ENCODE assay signal across 14 cellular contexts in genomic region chr22:37370306-37370979, GRCh38. TPM values are rescaled to one million over a fixed set of nuclear protein-coding genes. Genes with fewer than 3 reads are reported as not detected.
DNase-seq lines count a peak whose midpoint lies in the region; ATAC-seq and TF ChIP-seq lines count a peak whose summit lies in the region.
"Had no signal": no experiment of that assay in that cellular context is flagged by ENCODE, and none has a peak within 500 bp of the region (broad histone marks: within the 10 kb centered on the region; RNA-seq: fewer than 3 reads in every experiment).

No MANE protein-coding gene starts in this region.

- H3K27me3 ChIP-seq in left lung, result peaks cover 0 to 21% of the 10 kb centered on the region in 2 donors

- peak; percentile 71 for ATAC-seq in left lung
- no peak for ATAC-seq in GM21360 (IDR thresholded peaks at IDR 0.05; ENCODE audit: unreplicated experiment)
- no peak for ATAC-seq in HG03571 (IDR thresholded peaks at IDR 0.05; ENCODE audit: unreplicated experiment)
- ATAC-seq: SK-N-SH treated with all-trans-retinoic acid at 6 μM for 48 hours had no signal

- intact Hi-C loops in left lung (cut with DNase I), result no loop called here

- H3K4me3 ChIP-seq in left lung, result no peak overlapping the region

- H3K4me3 Mint-ChIP-seq in activated CD4-positive, alpha-beta T cell treated with anti-CD3 and anti-CD28 coated beads, Interleukin-2, amount 10 ng/mL, durations not matched to agents 7 days and 5 days, result no peak overlapping the region
- H3K4me3 Mint-ChIP-seq: activated naive CD4-positive, alpha-beta T cell treated with anti-CD3 and anti-CD28 coated beads, Interleukin-2, amount 50 U/mL, for 24 hours; stimulated activated naive CD8-positive, alpha-beta T cell treated with anti-CD3 and anti-CD28 coated beads, Interleukin-15, Interleukin-2, amounts not matched to agents 100 ng/mL and 50 ng/mL, for 24 hours had no signal

- H3K9me3 ChIP-seq in left lung, result no peaks in the 10 kb centered on the region

- no peak for TF ChIP-seq CTCF in left lung (IDR thresholded peaks at IDR 0.05)

- no peaks in the 10 kb centered on the region for H3K9me3 Mint-ChIP-seq in activated CD4-positive, alpha-beta T cell treated with anti-CD3 and anti-CD28 coated beads, Interleukin-2, amount 10 ng/mL, durations not matched to agents 7 days and 5 days
- H3K9me3 Mint-ChIP-seq: activated naive CD4-positive, alpha-beta T cell treated with anti-CD3 and anti-CD28 coated beads, Interleukin-2, amount 50 U/mL, for 24 hours; stimulated activated naive CD8-positive, alpha-beta T cell treated with anti-CD3 and anti-CD28 coated beads, Interleukin-15, Interleukin-2, amounts not matched to agents 100 ng/mL and 50 ng/mL, for 24 hours had no signal

- POLR2A ChIA-PET in activated CD4-positive, alpha-beta T cell treated with anti-CD3 and anti-CD28 coated beads, Interleukin-2, amount 10 ng/mL, durations not matched to agents 7 days and 5 days (lab: Charles Lee), result no interaction called here

- H3K36me3 ChIP-seq in left lung, result no peaks in the 10 kb centered on the region

- peaks cover 0 to 13% of the 10 kb centered on the region in 2 donors for H3K4me1 ChIP-seq in left lung

- H3K27ac ChIP-seq in left lung, result no peak overlapping the region

- DNase-seq in activated CD4-positive, alpha-beta T cell treated with anti-CD3 and anti-CD28 coated beads, Interleukin-2, amount 10 ng/mL, durations not matched to agents 7 days and 5 days, result no peak
- DNase-seq in activated CD4-positive, alpha-beta T cell treated with anti-CD3 and anti-CD28 coated beads for 1 hour, result no peak
- DNase-seq in SKM-1 treated with dmso at 0.1 percent for 144 hours (lab: John Stamatoyannopoulos, UW; ENCODE audit: unreplicated experiment), result peak; percentile 39
- DNase-seq in left lung, result peak; percentile 75 to 87
- no peak for DNase-seq in iPS-NIHi7 (ENCODE audit: extremely low spot score)
- no peak for DNase-seq in ecto neural progenitor cell (ENCODE audit: low spot score)
- DNase-seq: NCI-H226, nucleus accumbens had no signal

- CTCF ChIA-PET in activated CD4-positive, alpha-beta T cell treated with anti-CD3 and anti-CD28 coated beads, Interleukin-2, amount 10 ng/mL, durations not matched to agents 7 days and 5 days (lab: Charles Lee), result interaction anchor here (1.1 kb wide), 1 partner anchor 12 kb away, joined by 3 read pairs; no protein-coding TSS in a partner anchor

- H3K27ac Mint-ChIP-seq in activated CD4-positive, alpha-beta T cell treated with anti-CD3 and anti-CD28 coated beads, Interleukin-2, amount 10 ng/mL, durations not matched to agents 7 days and 5 days, result peak overlapping the region; percentile 31
- H3K27ac Mint-ChIP-seq: activated naive CD4-positive, alpha-beta T cell treated with anti-CD3 and anti-CD28 coated beads, Interleukin-2, amount 50 U/mL, for 24 hours; stimulated activated naive CD8-positive, alpha-beta T cell treated with anti-CD3 and anti-CD28 coated beads, Interleukin-15, Interleukin-2, amounts not matched to agents 100 ng/mL and 50 ng/mL, for 24 hours had no signal

- no peaks in the 10 kb centered on the region for H3K4me1 Mint-ChIP-seq in activated CD4-positive, alpha-beta T cell treated with anti-CD3 and anti-CD28 coated beads, Interleukin-2, amount 10 ng/mL, durations not matched to agents 7 days and 5 days
- H3K4me1 Mint-ChIP-seq: activated naive CD4-positive, alpha-beta T cell treated with anti-CD3 and anti-CD28 coated beads, Interleukin-2, amount 50 U/mL, for 24 hours had no signal

- H3K27me3 Mint-ChIP-seq in activated CD4-positive, alpha-beta T cell treated with anti-CD3 and anti-CD28 coated beads, Interleukin-2, amount 10 ng/mL, durations not matched to agents 7 days and 5 days, result peaks cover 2% of the 10 kb centered on the region
- H3K27me3 Mint-ChIP-seq: stimulated activated naive CD8-positive, alpha-beta T cell treated with anti-CD3 and anti-CD28 coated beads, Interleukin-15, Interleukin-2, amounts not matched to agents 100 ng/mL and 50 ng/mL, for 24 hours had no signal

- no peaks in the 10 kb centered on the region for H3K36me3 Mint-ChIP-seq in activated CD4-positive, alpha-beta T cell treated with anti-CD3 and anti-CD28 coated beads, Interleukin-2, amount 10 ng/mL, durations not matched to agents 7 days and 5 days (ENCODE audit: low read depth)
- H3K36me3 Mint-ChIP-seq: activated naive CD4-positive, alpha-beta T cell treated with anti-CD3 and anti-CD28 coated beads, Interleukin-2, amount 50 U/mL, for 24 hours had no signal

RNA-seq across cellular contexts. Expression of gene ELFN2, which starts 56.8 kb away (rescaled TPM):
- total RNA-seq in activated CD4-positive, alpha-beta T cell treated with anti-CD3 and anti-CD28 coated beads, Interleukin-2, amount 10 ng/mL, durations not matched to agents 7 days and 5 days, result under 1 TPM; 0.10 to 0.23 TPM
- 1 to 10 TPM; 4.2 to 4.9 TPM for total RNA-seq in left lung
- total RNA-seq: G401 had no signal

Comparison
In these comparisons a context has a peak if more than half of its experiments do, and no peak if none do; other contexts are left out.
1. DNase-seq: peak in SKM-1 treated with dmso at 0.1 percent for 144 hours (single experiment) and left lung (2 of 2); none in activated CD4-positive, alpha-beta T cell treated with anti-CD3 and anti-CD28 coated beads, Interleukin-2, amount 10 ng/mL, durations not matched to agents 7 days and 5 days (single experiment), activated CD4-positive, alpha-beta T cell treated with anti-CD3 and anti-CD28 coated beads for 1 hour (single experiment), iPS-NIHi7 (single experiment) and ecto neural progenitor cell (single experiment).
2. RNA of gene ELFN2, which starts 56.8 kb away (total RNA-seq): 4.2 to 4.9 TPM in left lung; 0.10 to 0.23 TPM in activated CD4-positive, alpha-beta T cell treated with anti-CD3 and anti-CD28 coated beads, Interleukin-2, amount 10 ng/mL, durations not matched to agents 7 days and 5 days; every median in the first group is over 4 times any median in the second.